Comparison of ENCODE assay signal across 9 cellular contexts in the genomic region with DNA sequence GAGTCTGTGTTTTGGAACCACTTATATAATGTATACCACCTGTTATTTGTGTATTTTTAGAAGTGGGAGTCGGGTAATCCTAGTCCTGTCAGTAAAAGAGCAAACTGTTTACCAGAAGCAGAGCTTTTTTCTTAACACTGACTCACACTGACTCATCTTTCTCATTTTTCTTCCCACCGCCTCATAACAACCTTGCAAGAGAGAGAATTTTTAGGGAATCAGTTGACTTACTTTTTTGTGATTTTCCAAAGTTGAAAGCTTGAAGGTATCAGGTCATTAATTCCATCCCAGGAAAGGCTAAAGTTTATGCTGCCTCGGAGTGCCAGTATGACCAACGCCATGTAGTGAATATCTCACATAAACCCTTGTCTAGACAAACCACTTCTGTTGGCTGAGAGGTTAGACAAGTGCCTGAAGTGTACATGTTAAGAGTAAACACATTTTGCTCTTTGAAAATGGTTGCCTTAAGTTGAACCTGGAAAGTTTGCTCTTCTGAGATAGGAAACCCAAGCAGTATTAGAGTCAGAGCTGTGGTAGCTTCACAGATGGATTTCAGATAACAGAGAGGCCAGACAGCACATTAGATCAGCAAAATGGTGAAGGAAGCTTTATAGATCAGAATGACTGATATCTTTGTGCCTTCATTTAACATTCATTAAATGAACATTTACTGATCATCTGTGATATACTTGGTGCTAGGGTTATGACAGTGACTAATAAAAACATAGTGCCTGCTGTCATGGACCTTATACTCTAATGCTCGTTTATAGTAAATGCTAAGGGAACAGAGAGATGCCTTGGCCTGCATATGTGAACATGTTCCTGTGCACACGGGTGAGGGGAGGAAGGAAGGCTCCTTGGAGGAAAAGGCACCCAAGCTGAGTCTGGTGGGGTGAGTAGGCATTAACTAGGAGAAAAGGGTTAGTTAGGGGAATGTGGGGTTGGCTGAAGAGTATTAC. TPM values are rescaled to one million over a fixed set of nuclear protein-coding genes. Genes with fewer than 3 reads are reported as not detected.
DNase-seq lines count a peak whose midpoint lies in the region.
"Had no signal": no experiment of that assay in that cellular context is flagged by ENCODE, and none has a peak within 500 bp of the region (broad histone marks: within the 10 kb centered on the region; RNA-seq: fewer than 3 reads in every experiment).

No MANE protein-coding gene starts in this region.

- peak overlapping the region in 1 of 2 experiments; percentile 85 for H3K4ac ChIP-seq in mesenchymal stem cell (ENCODE audit: low read depth in 1 of 2, low read length in 2 of 2)

- H3K27me3 ChIP-seq in HUES6 (ENCODE audit: control insufficient read depth, insufficient read depth, low read length) (no peaks in the 10 kb centered on the region), mesenchymal stem cell (ENCODE audit: control insufficient read depth in 1 of 2, insufficient read depth in 1 of 2, low read length in 2 of 2) (no peaks in the 10 kb centered on the region), HAP-1 (ENCODE audit: low read depth) (no peaks in the 10 kb centered on the region)

- H2BK5ac ChIP-seq in mesenchymal stem cell (ENCODE audit: low read depth, low read length, poor library complexity, severe bottlenecking): no peak overlapping the region

- no peak overlapping the region for H3K9ac ChIP-seq in HUES6 (ENCODE audit: low read length)
- peak overlapping the region; percentile 69 for H3K9ac ChIP-seq in mesenchymal stem cell (ENCODE audit: low read length)

- peak overlapping the region; percentile 31 for H3K4me2 ChIP-seq in mesenchymal stem cell (ENCODE audit: low read length, poor library complexity, severe bottlenecking)

- 57% methylated on average over 2 of the region's 6 CpGs for WGBS in mesenchymal stem cell

- peak overlapping the region in 1 of 2 experiments; percentile 89 for H3K18ac ChIP-seq in mesenchymal stem cell (ENCODE audit: low read depth in 1 of 2, low read length in 2 of 2)

- in situ Hi-C loops in HAP-1 (cut with MboI; ENCODE audit: low sequenced_read_pairs): no loop called here

- H3K36me3 ChIP-seq in HUES6 (ENCODE audit: control insufficient read depth, insufficient read depth, low read length): no peaks in the 10 kb centered on the region
- H3K36me3 ChIP-seq in mesenchymal stem cell (ENCODE audit: control insufficient read depth in 1 of 2, insufficient read depth in 2 of 2, low read depth in 1 of 2, low read length in 2 of 2): no peaks in the 10 kb centered on the region
- H3K36me3 ChIP-seq in HAP-1 (replicated peaks): no peaks in the 10 kb centered on the region
- H3K36me3 ChIP-seq: WERI-Rb-1 had no signal

- no peak overlapping the region for H3K14ac ChIP-seq in mesenchymal stem cell (ENCODE audit: low read length in 2 of 2)

- no peak overlapping the region for H2BK120ac ChIP-seq in mesenchymal stem cell (ENCODE audit: low read depth, low read length)

- no peak overlapping the region for H4K8ac ChIP-seq in mesenchymal stem cell (ENCODE audit: low read length)

- H4K91ac ChIP-seq in mesenchymal stem cell (ENCODE audit: low read length): no peak overlapping the region

- H3K9me3 ChIP-seq in HUES6 (ENCODE audit: control insufficient read depth, insufficient read depth, low read depth, low read length) (no peaks in the 10 kb centered on the region), mesenchymal stem cell (ENCODE audit: control insufficient read depth, low read length) (no peaks in the 10 kb centered on the region), HAP-1 (no peaks in the 10 kb centered on the region)

- H3K4me1 ChIP-seq in HUES6 (ENCODE audit: control insufficient read depth, insufficient read depth, low read length) (peaks cover 25% of the 10 kb centered on the region; the same call in 1 of the 2 replicates), mesenchymal stem cell (ENCODE audit: control insufficient read depth, insufficient read depth, low read depth, low read length) (peaks cover 3% of the 10 kb centered on the region), HAP-1 (peaks cover 4% of the 10 kb centered on the region; the same call in 1 of the 2 replicates)

- H2BK15ac ChIP-seq in mesenchymal stem cell (ENCODE audit: low read depth, poor library complexity, severe bottlenecking): no peak overlapping the region

- H2AFZ ChIP-seq in mesenchymal stem cell (ENCODE audit: low read depth, low read length): no peak overlapping the region

- H2AK5ac ChIP-seq in mesenchymal stem cell (ENCODE audit: low read length, severe bottlenecking): peak overlapping the region; percentile 43

- H3K4me3 ChIP-seq in HUES6 (ENCODE audit: low read depth, low read length) (no peak overlapping the region), mesenchymal stem cell (ENCODE audit: insufficient read depth in 1 of 2, low read depth in 1 of 2, low read length in 2 of 2) (no peak overlapping the region), HAP-1 (no peak overlapping the region)

- H3K79me1 ChIP-seq in mesenchymal stem cell (replicated peaks; ENCODE audit: low read length, poor library complexity, severe bottlenecking): peaks cover 14% of the 10 kb centered on the region

- DNase-seq in AG20443 (ENCODE audit: low spot score): peak; percentile 56
- DNase-seq in astrocyte of the hippocampus (ENCODE audit: low read depth, low spot score): peak; percentile 64
- peak; percentile 93 for DNase-seq in mesenchymal stem cell
- DNase-seq in effector CD4-positive, alpha-beta T cell: no peak
- no peak for DNase-seq in effector CD8-positive, alpha-beta T cell (lab: John Stamatoyannopoulos, UW)
- no peak for DNase-seq in GM19240 (ENCODE audit: insufficient read length, low spot score)
- DNase-seq in HAP-1 (ENCODE audit: low spot score in 2 of 2): no peak
- DNase-seq: WERI-Rb-1 had no signal

- peak overlapping the region; percentile 49 to 97 for H2BK12ac ChIP-seq in mesenchymal stem cell (ENCODE audit: low read length in 2 of 2)

- H3K27ac ChIP-seq in HUES6 (ENCODE audit: low read depth, low read length) (peak overlapping the region; percentile 1; the same call in 1 of the 2 replicates), mesenchymal stem cell (ENCODE audit: low read length, poor library complexity, severe bottlenecking) (peak overlapping the region; percentile 41)
- H3K27ac ChIP-seq: WERI-Rb-1 had no signal

- no peak overlapping the region for H3K23ac ChIP-seq in mesenchymal stem cell (ENCODE audit: low read length in 2 of 2)

RNA-seq across cellular contexts. Expression of gene PKIG, which starts 29.1 kb away (rescaled TPM):
- 95.4 TPM for polyA plus RNA-seq in mesenchymal stem cell (2013, experiment 1 of 2)
- 96.7 TPM for polyA plus RNA-seq in mesenchymal stem cell (2013, experiment 2 of 2)

RNA-seq across cellular contexts. Expression of gene SERINC3, which starts 31.4 kb away (rescaled TPM):
- 154 TPM for polyA plus RNA-seq in mesenchymal stem cell (2013, experiment 1 of 2)
- polyA plus RNA-seq in mesenchymal stem cell (2013, experiment 2 of 2): 162 TPM

Comparison
In these comparisons a context has a peak if more than half of its experiments do, and no peak if none do; other contexts are left out.
1. DNase-seq: peak in AG20443 (single experiment), astrocyte of the hippocampus (single experiment) and mesenchymal stem cell (single experiment); none in effector CD4-positive, alpha-beta T cell (single experiment), effector CD8-positive, alpha-beta T cell (single experiment), GM19240 (single experiment) and HAP-1 (0 of 2).